In genomic region chr18:76986391-76986790, GRCh38 we compare ENCODE assay signal across 13 cellular contexts.
"Had no signal": no experiment of that assay in that cellular context is flagged by ENCODE, and none has a peak within 500 bp of the region (broad histone marks: within the 10 kb centered on the region; RNA-seq: fewer than 3 reads in every experiment).

No MANE protein-coding gene starts in this region.

- H3K4me3 Mint-ChIP-seq: activated T-cell treated with anti-CD3 and anti-CD28 coated beads, Interleukin-2, amount 50 U/mL, for 4 hours; nephron progenitor cell; T-cell had no signal

- ATAC-seq: activated CD4-positive, CD25-positive, alpha-beta regulatory T cell treated with anti-CD3 and anti-CD28 coated beads, Interleukin-2, amount 50 U/mL, for 24 hours; activated T-cell treated with anti-CD3 and anti-CD28 coated beads, Interleukin-2, amount 50 U/mL, for 4 hours; mucosa of descending colon; sciatic nerve; T-cell had no signal

- H3K36me3 Mint-ChIP-seq: T-cell had no signal

- H3K9me3 ChIP-seq: esophagus muscularis mucosa, left ventricle myocardium inferior, mucosa of descending colon had no signal

- H3K4me3 ChIP-seq: esophagus muscularis mucosa, left ventricle myocardium inferior, mucosa of descending colon had no signal

- H3K27ac ChIP-seq: esophagus muscularis mucosa, left ventricle myocardium inferior had no signal

- H3K27ac Mint-ChIP-seq: T-cell had no signal

- DNase-seq: activated CD4-positive, alpha-beta T cell treated with anti-CD3 and anti-CD28 coated beads, Interleukin-2, amount 50 U/mL, for 1 hour; activated effector memory CD4-positive, alpha-beta T cell treated with Interleukin-2 at 50 U/mL for 16 hours; activated naive CD4-positive, alpha-beta T cell treated with anti-CD3 and anti-CD28 coated beads, Interleukin-2, amount 50 U/mL, for 16 hours; activated T-cell treated with anti-CD3 and anti-CD28 coated beads, Interleukin-2, amount 50 U/mL, for 4 hours; hippocampal formation; left ventricle myocardium inferior; mucosa of descending colon; nephron progenitor cell; T-cell; T1000 had no signal

- H3K9me3 Mint-ChIP-seq: activated T-cell treated with anti-CD3 and anti-CD28 coated beads, Interleukin-2, amount 50 U/mL, for 4 hours; nephron progenitor cell; T-cell had no signal

- H3K36me3 ChIP-seq: esophagus muscularis mucosa, left ventricle myocardium inferior had no signal

- H3K27me3 ChIP-seq: esophagus muscularis mucosa had no signal

- H3K27me3 Mint-ChIP-seq: T-cell had no signal
